In genomic region chr20:2365666-2366065, GRCh38 we compare ENCODE assay signal across 33 cellular contexts. TPM values are rescaled to one million over a fixed set of nuclear protein-coding genes. Genes with fewer than 3 reads are reported as not detected.
"Had no signal": no experiment of that assay in that cellular context is flagged by ENCODE, and none has a peak within 500 bp of the region (broad histone marks: within the 10 kb centered on the region; RNA-seq: fewer than 3 reads in every experiment).

No MANE protein-coding gene starts in this region.

- H3K4me3 ChIP-seq: left lung, lower lobe of right lung, neural progenitor cell, ovary, right atrium auricular region, right lobe of liver, skin epidermis, stomach, testis, thyroid gland, upper lobe of right lung had no signal

- H3K27me3 ChIP-seq: neural progenitor cell, ovary, right atrium auricular region, right lobe of liver, testis, thyroid gland had no signal

- H3K4me1 ChIP-seq: left lung, lower lobe of right lung, neural progenitor cell, right atrium auricular region, right lobe of liver, stomach, testis, thyroid gland, upper lobe of right lung had no signal

- H3K4me3 Mint-ChIP-seq: immature natural killer cell; naive thymus-derived CD8-positive, alpha-beta T cell; nephron progenitor cell; neural progenitor cell; stimulated activated naive B cell treated with anti-CD40 and anti-IgM and Interleukin-4, amounts not matched to agents 10 μg/mL and 1 μg/mL and 100 μg/mL, for 72 hours had no signal

- H3K36me3 ChIP-seq: left lung, lower lobe of right lung, neural progenitor cell, neutrophil, ovary, right atrium auricular region, right lobe of liver, stomach, thyroid gland, upper lobe of right lung had no signal

- H3K4me1 Mint-ChIP-seq: immature natural killer cell; naive thymus-derived CD8-positive, alpha-beta T cell; nephron progenitor cell; neural progenitor cell; stimulated activated naive B cell treated with anti-CD40 and anti-IgM and Interleukin-4, amounts not matched to agents 10 μg/mL and 1 μg/mL and 100 μg/mL, for 72 hours had no signal

- H3K27ac ChIP-seq: left lung, lower lobe of right lung, neural progenitor cell, neutrophil, ovary, right atrium auricular region, right lobe of liver, skin epidermis, stomach, testis, thyroid gland, upper lobe of right lung had no signal

- H3K9me3 ChIP-seq: neutrophil, ovary, right lobe of liver, testis, thyroid gland had no signal

- H3K27ac Mint-ChIP-seq: immature natural killer cell; naive thymus-derived CD8-positive, alpha-beta T cell; nephron progenitor cell; neural progenitor cell; progenitor cell of endocrine pancreas; stimulated activated naive B cell treated with anti-CD40 and anti-IgM and Interleukin-4, amounts not matched to agents 10 μg/mL and 1 μg/mL and 100 μg/mL, for 72 hours had no signal

- H3K36me3 Mint-ChIP-seq: neural progenitor cell had no signal

- DNase-seq: hypothalamus; immature natural killer cell; kidney; left colon; left lung; lower lobe of right lung; mesenchymal stem cell; naive thymus-derived CD8-positive, alpha-beta T cell; nephron progenitor cell; occipital lobe; ovary; right lobe of liver; stimulated activated CD4-positive, alpha-beta T cell treated with anti-CD3 and anti-CD28 coated beads, Interleukin-12 subunit alpha, Interleukin-12 subunit beta, amount 100 ng/mL, for 4 hours; stimulated activated CD4-positive, alpha-beta T cell treated with anti-CD3 and anti-CD28 coated beads, Interleukin-15, amount 100 ng/mL, for 24 hours; stimulated activated CD4-positive, alpha-beta T cell treated with anti-CD3 and anti-CD28 coated beads, Interleukin-2, amount 100 ng/mL, for 24 hours; stimulated activated CD4-positive, alpha-beta T cell treated with anti-CD3 and anti-CD28 coated beads, Interleukin-4, amount 100 ng/mL, for 1 hour; stimulated activated naive B cell treated with anti-CD40 and anti-IgM and Interleukin-4, amounts not matched to agents 10 μg/mL and 1 μg/mL and 100 μg/mL, for 72 hours; stimulated activated naive CD8-positive, alpha-beta T cell treated with anti-CD3 and anti-CD28 coated beads, Interleukin-15, Interleukin-2, amounts not matched to agents 100 U/mL and 50 U/mL, for 24 hours; stomach; testis; thyroid gland; trophoblast cell; upper lobe of right lung had no signal

- ATAC-seq: left colon; left lung; lower lobe of right lung; naive thymus-derived CD8-positive, alpha-beta T cell; right lobe of liver; stimulated activated naive B cell treated with anti-CD40 and anti-IgM and Interleukin-4, amounts not matched to agents 10 μg/mL and 1 μg/mL and 100 μg/mL, for 72 hours; stimulated activated naive CD8-positive, alpha-beta T cell treated with anti-CD3 and anti-CD28 coated beads, Interleukin-15, Interleukin-2, amounts not matched to agents 100 U/mL and 50 U/mL, for 24 hours; upper lobe of right lung had no signal

RNA-seq across cellular contexts. Expression of gene TGM6, which starts 15.0 kb away (rescaled TPM):
- total RNA-seq: kidney; left colon; left lung; liver; lower lobe of right lung; mammary epithelial cell; mucosa of gallbladder; naive thymus-derived CD8-positive, alpha-beta T cell; occipital lobe; ovary; progenitor cell of endocrine pancreas; pulmonary artery endothelial cell; renal cortical epithelial cell; right atrium auricular region; right lobe of liver; stomach; testis; thyroid gland; upper lobe of right lung had no signal
